ENCODE assay signal across 8 cellular contexts in the genomic region with DNA sequence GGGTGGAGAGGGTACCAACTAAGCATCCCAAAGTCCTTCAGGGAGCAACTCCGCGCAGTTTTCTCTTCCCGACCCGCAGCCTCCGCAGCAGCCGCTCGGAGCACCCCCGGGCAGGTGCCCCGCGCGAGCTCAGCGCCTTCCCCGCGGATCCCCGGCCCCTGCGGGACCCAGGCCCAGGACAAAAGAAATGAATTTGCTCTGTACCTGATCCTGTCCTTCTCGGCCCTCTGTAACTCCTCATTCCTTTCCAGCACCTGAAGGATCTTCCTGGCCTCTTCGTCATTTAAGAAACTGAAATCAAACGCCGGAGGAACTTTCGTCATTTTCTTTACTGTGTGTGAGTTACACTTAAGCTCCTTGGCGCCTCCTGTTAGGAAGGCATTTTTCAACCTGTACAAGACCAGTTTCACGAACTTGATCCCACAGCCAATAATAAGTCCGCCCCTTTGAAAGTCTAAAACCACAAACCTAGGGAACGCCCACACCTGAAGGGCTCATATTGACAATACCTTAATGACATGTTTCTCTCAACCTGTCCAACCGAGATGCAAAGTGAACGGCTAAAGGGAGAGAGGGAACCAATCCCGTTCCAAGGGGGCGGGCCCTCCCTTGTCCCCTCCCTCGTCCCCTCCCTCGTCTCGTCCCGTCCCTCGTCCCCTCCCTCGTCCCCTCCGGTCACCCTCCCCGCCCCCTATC. TPM values are rescaled to one million over a fixed set of nuclear protein-coding genes. Genes with fewer than 3 reads are reported as not detected.
DNase-seq lines count a peak whose midpoint lies in the region; ATAC-seq lines count a peak whose summit lies in the region.

A gene with protein sequence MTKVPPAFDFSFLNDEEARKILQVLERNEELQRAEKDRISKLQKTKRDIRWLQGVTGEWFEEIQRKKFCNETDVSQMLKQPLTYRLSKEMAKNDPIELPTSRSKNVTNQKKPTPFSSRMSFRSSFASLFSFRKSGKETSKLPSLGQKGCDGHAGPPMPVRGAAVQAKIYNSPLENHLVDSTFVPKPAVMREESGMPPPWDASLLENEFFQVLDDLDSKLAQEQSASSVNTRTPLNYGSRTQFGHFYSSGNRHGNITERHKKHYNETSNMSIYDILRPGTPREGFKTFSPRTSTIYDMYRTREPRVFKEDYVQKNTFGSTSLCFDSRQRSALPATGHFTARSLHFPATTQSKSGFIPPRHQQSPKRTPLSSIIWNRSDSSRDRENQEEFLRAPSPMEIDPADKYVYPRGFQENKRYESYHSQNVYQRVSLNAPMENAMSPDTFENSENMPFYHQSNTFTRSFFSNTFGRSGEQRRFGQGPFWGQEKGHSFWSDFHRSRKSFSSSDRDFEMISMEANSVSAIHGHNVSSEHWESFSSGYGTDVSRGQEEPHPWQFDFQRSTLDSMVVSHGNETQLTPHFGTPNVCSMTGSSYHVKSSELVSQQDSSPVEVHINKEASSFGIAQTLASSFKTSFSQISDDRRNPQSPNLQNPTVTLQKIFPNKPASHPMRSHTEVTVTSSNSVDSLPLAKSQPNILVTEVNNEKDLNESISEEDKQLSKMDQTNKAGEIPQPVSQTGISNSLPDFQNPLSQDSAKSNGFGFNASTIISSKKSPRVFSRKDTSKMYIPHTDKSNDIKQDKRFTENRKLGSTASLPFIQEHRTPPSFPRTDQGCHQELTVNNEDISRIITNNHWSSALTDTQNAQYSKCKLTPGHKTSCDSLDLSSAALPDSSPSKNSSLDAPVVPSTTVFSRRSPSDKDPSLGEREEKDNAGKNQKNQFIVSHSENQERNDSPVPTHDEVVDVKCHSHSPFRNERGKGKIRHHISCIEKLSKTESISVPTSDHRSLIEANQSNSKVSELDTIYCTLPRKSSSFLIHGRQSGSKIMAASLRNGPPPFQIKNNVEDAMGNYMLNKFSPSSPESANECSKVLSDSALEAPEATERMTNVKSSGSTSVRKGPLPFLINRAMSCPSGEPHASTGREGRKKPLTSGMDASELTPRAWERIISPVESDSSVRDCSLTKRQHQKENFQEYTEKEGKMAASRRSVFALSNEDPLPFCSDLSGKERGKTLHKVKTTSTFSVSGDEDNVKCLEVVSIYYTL (N-terminal part only) (minus strand): TSS at position 555 of the 696 bp plus-strand sequence. CDS start 232 bp downstream, at position 323.

- H3K4me1 Mint-ChIP-seq in activated CD4-positive, alpha-beta T cell treated with anti-CD3 and anti-CD28 coated beads, Interleukin-2, amount 10 ng/mL, durations not matched to agents 24 days and 14 days, result peaks cover 16% of the 10 kb centered on the region

- H3K27ac Mint-ChIP-seq in activated CD4-positive, alpha-beta T cell treated with anti-CD3 and anti-CD28 coated beads, Interleukin-2, amount 10 ng/mL, durations not matched to agents 24 days and 14 days, result peak within 1 kb of the TSS; percentile 85

- no peaks in the 10 kb centered on the region for H3K9me3 Mint-ChIP-seq in activated CD4-positive, alpha-beta T cell treated with anti-CD3 and anti-CD28 coated beads, Interleukin-2, amount 10 ng/mL, durations not matched to agents 24 days and 14 days

- peak within 1 kb of the TSS; percentile 91 for H3K4me3 Mint-ChIP-seq in activated CD4-positive, alpha-beta T cell treated with anti-CD3 and anti-CD28 coated beads, Interleukin-2, amount 10 ng/mL, durations not matched to agents 24 days and 14 days

- DNase-seq in Ammon's horn (ENCODE audit: low spot score) (peak; percentile 92), GM19240 (ENCODE audit: insufficient read length, low spot score) (peak; percentile 69), NCI-H460 (ENCODE audit: extremely low read depth, low read depth) (peak; percentile 62), dedifferentiated amniotic fluid mesenchymal stem cell (ENCODE audit: extremely low spot score) (peak; percentile 45)
- DNase-seq in activated CD4-positive, alpha-beta T cell treated with anti-CD3 and anti-CD28 coated beads, Interleukin-2, amount 10 ng/mL, durations not matched to agents 24 days and 14 days, result peak; percentile 95
- DNase-seq in stimulated activated CD4-positive, alpha-beta T cell treated with anti-CD3 and anti-CD28 coated beads, Interleukin-1b, Interleukin-23, amount 100 ng/mL, for 24 hours (ENCODE audit: low read depth in 4 of 4, low spot score in 1 of 4), result peak; percentile 61 to 86 (median 70)

- ATAC-seq in HG03442 (IDR thresholded peaks at IDR 0.05; ENCODE audit: unreplicated experiment), result peak; percentile 97

- H3K36me3 Mint-ChIP-seq in activated CD4-positive, alpha-beta T cell treated with anti-CD3 and anti-CD28 coated beads, Interleukin-2, amount 10 ng/mL, durations not matched to agents 24 days and 14 days (ENCODE audit: low read depth), result no peaks in the 10 kb centered on the region

- H3K27me3 ChIP-seq in layer of hippocampus (ENCODE audit: control insufficient read depth, insufficient read depth, low read length), result no peaks in the 10 kb centered on the region

- H3K27me3 Mint-ChIP-seq in activated CD4-positive, alpha-beta T cell treated with anti-CD3 and anti-CD28 coated beads, Interleukin-2, amount 10 ng/mL, durations not matched to agents 24 days and 14 days, result peaks cover 49% of the 10 kb centered on the region

- peak within 1 kb of the TSS; percentile 4 for H3K27ac ChIP-seq in layer of hippocampus (ENCODE audit: low read depth, low read length)

- intact Hi-C loops in activated CD4-positive, alpha-beta T cell treated with anti-CD3 and anti-CD28 coated beads, Interleukin-2, amount 10 ng/mL, durations not matched to agents 24 days and 14 days (cut with micrococcal nuclease), result loop anchor here (1.0 to 2.0 kb wide), 4 partner anchors 71 to 368 kb away; partner anchors contain the start of genes C11orf65 and DDX10

RNA-seq across cellular contexts. Expression of the gene that starts here (rescaled TPM):
- total RNA-seq in NCI-H460 (2014; rRNA removed; shearing (Covaris generic)), result 2.5 and 2.7 TPM in 2 replicates
- polyA plus RNA-seq in NCI-H460 (2014; cell fraction: nucleus; rRNA removed), result 0.56 and 0.58 TPM in 2 replicates
- 0.90 and 0.91 TPM in 2 replicates for total RNA-seq in activated CD4-positive, alpha-beta T cell treated with anti-CD3 and anti-CD28 coated beads, Interleukin-2, amount 10 ng/mL, durations not matched to agents 24 days and 14 days

Comparison
In these comparisons a context has a peak if more than half of its experiments do, and no peak if none do; other contexts are left out.
1. Peak in every context shown above with its lines: DNase-seq, ATAC-seq and H3K27ac ChIP-seq.
2. Peak in DNase-seq in activated CD4-positive, alpha-beta T cell treated with anti-CD3 and anti-CD28 coated beads, Interleukin-2, amount 10 ng/mL, durations not matched to agents 24 days and 14 days; RNA of the gene not detected or under 1 TPM.
3. DNase-seq: peak in every context shown above with its lines; median percentile 95 in activated CD4-positive, alpha-beta T cell treated with anti-CD3 and anti-CD28 coated beads, Interleukin-2, amount 10 ng/mL, durations not matched to agents 24 days and 14 days; 92 in Ammon's horn; 70 in stimulated activated CD4-positive, alpha-beta T cell treated with anti-CD3 and anti-CD28 coated beads, Interleukin-1b, Interleukin-23, amount 100 ng/mL, for 24 hours; 69 in GM19240; 62 in NCI-H460; 45 in dedifferentiated amniotic fluid mesenchymal stem cell.